In genomic region chr9:83544002-83544698, GRCh38 we compare ENCODE assay signal across 8 cellular contexts. TPM values are rescaled to one million over a fixed set of nuclear protein-coding genes. Genes with fewer than 3 reads are reported as not detected.
DNase-seq lines count a peak whose midpoint lies in the region; ATAC-seq and TF ChIP-seq lines count a peak whose summit lies in the region.

No MANE protein-coding gene starts in this region.

- H3K27me3 Mint-ChIP-seq in chondrocyte (ENCODE audit: low read depth), result peaks cover 3% of the 10 kb centered on the region

- no peak overlapping the region for H3K4me3 Mint-ChIP-seq in chondrocyte (ENCODE audit: unreplicated experiment)

- no peak overlapping the region for H3K27ac Mint-ChIP-seq in chondrocyte (ENCODE audit: unreplicated experiment)

- DNase-seq in DND-41 (peak; percentile 6), HL-60 (ENCODE audit: low read depth in 1 of 2, low spot score in 1 of 2) (peak; percentile 52 to 53), NOMO-1 (lab: John Stamatoyannopoulos, UW; ENCODE audit: unreplicated experiment in 2 of 2) (peak; percentile 25 to 29), chondrocyte (ENCODE audit: low spot score) (no peak), lung microvascular endothelial cell (ENCODE audit: low read depth in 2 of 2) (peak; percentile 85 to 87)
- DNase-seq in stimulated activated naive CD4-positive, alpha-beta T cell (lab: John Stamatoyannopoulos, UW), result no peak

- H3K4me3 ChIP-seq in DND-41 (ENCODE audit: low read depth in 1 of 2, low read length in 2 of 2) (no peak overlapping the region), HL-60 (replicated peaks; ENCODE audit: insufficient read depth, low read length) (no peak overlapping the region)

- TF ChIP-seq CTCF in DND-41 (IDR thresholded peaks at IDR 0.05; ENCODE audit: borderline replicate concordance, extremely low read depth, low read length, poor library complexity, severe bottlenecking) (peak; percentile 69), HL-60 (IDR thresholded peaks at IDR 0.05; ENCODE audit: insufficient read depth, low read length) (peak; percentile 76), chondrocyte (IDR thresholded peaks at IDR 0.05) (peak; percentile 78)

- H3K36me3 Mint-ChIP-seq in chondrocyte (ENCODE audit: low read depth), result peaks cover 5% of the 10 kb centered on the region

- no peaks in the 10 kb centered on the region for H3K4me1 ChIP-seq in DND-41 (ENCODE audit: insufficient read depth, low read length)

- no peak overlapping the region for H2AFZ ChIP-seq in DND-41 (ENCODE audit: low read depth, low read length)

- H3K79me2 ChIP-seq in DND-41 (ENCODE audit: insufficient read depth, low read length), result no peaks in the 10 kb centered on the region

- H3K27me3 ChIP-seq in DND-41 (ENCODE audit: insufficient read depth, low read length, poor library complexity) (no peaks in the 10 kb centered on the region), HL-60 (ENCODE audit: insufficient read depth, poor library complexity, severe bottlenecking) (no peaks in the 10 kb centered on the region)

- H3K27ac ChIP-seq in DND-41 (ENCODE audit: low read length) (no peak overlapping the region), HL-60 (replicated peaks) (no peak overlapping the region)

- H3K9ac ChIP-seq in DND-41 (ENCODE audit: low read depth, low read length), result no peak overlapping the region

- H3K4me1 Mint-ChIP-seq in chondrocyte (ENCODE audit: low read depth), result peaks cover under 1% of the 10 kb centered on the region

- no peaks in the 10 kb centered on the region for H4K20me1 ChIP-seq in DND-41 (ENCODE audit: insufficient read depth, low read length)

- no peaks in the 10 kb centered on the region for H3K9me3 ChIP-seq in DND-41 (ENCODE audit: insufficient read depth, low read length, severe bottlenecking)

- no peak overlapping the region for H3K4me2 ChIP-seq in DND-41 (ENCODE audit: insufficient read depth, low read length)

- no peaks in the 10 kb centered on the region for H3K36me3 ChIP-seq in DND-41 (ENCODE audit: insufficient read depth, low read length)

- ATAC-seq in DND-41 (ENCODE audit: insufficient read depth, low read depth) (peak; percentile 67), GM21360 (IDR thresholded peaks at IDR 0.05; ENCODE audit: unreplicated experiment) (peak; percentile 91), HG02840 (IDR thresholded peaks at IDR 0.05; ENCODE audit: low FRiP score, unreplicated experiment) (no peak)

- H3K9me3 Mint-ChIP-seq in chondrocyte (ENCODE audit: low read depth), result peaks cover 29% of the 10 kb centered on the region

RNA-seq across cellular contexts. Expression of gene FRMD3, which starts 5.9 kb away (rescaled TPM):
- 0.48 to 1.3 TPM (median 1.1 TPM) in 3 replicates for total RNA-seq in chondrocyte
- total RNA-seq in lung microvascular endothelial cell, result 2.4 and 6.8 TPM in 2 replicates

Comparison
In these comparisons a context has a peak if more than half of its experiments do, and no peak if none do; other contexts are left out.
1. DNase-seq: peak in DND-41 (single experiment), HL-60 (2 of 2), NOMO-1 (2 of 2) and lung microvascular endothelial cell (2 of 2); none in chondrocyte (single experiment) and stimulated activated naive CD4-positive, alpha-beta T cell (0 of 6).
2. Peak in every context shown above with its lines, with median percentiles within 50 percentile points of each other: CTCF ChIP-seq.